Comparison of ENCODE assay signal across 9 cellular contexts in the genomic region with DNA sequence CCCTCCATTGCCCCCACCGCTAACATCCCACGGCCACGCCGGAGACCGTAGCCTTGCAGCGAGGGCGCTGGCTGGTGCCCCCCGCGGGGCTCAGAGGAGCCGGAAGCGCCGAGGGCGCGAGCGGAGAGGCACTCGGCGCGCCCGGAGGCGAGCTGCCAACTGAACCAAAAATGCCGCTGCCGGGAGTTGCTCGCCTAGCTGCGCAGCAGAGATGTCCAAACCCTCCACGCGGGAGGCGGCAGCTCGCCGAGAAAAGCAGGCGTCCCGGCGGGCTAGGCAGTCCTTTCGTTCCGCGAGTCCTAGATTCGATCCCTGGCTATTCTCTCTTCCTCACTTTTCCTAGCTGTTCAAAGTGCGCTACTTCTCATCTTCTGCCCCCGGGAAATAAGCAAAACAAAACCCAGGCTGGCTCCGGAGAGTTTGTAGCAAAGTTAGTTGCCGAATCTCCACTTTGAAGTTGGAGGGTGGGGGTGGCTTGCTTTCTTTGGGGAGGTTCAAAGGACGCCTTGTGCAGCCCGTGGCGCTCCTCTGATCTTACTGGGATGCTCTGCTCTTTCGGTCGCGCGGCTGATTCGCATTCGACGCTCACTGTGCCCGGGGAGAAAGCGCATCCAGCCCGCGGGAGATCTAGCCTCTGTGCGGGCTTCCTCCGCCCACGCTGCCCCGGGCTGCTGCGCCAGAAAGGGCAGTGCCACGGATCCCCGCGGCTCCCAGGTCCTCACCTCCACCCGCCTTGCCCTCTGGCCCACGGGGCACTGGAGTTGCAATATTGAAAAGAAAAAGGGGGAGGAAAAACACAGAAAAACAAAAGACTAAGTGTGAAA. TPM values are rescaled to one million over a fixed set of nuclear protein-coding genes. Genes with fewer than 3 reads are reported as not detected.
DNase-seq lines count a peak whose midpoint lies in the region; ATAC-seq, FAIRE-seq and TF ChIP-seq lines count a peak whose summit lies in the region.
"Had no signal": no experiment of that assay in that cellular context is flagged by ENCODE, and none has a peak within 500 bp of the region (broad histone marks: within the 10 kb centered on the region; RNA-seq: fewer than 3 reads in every experiment).

No MANE protein-coding gene starts in this region.

- ATAC-seq in stimulated activated naive CD8-positive, alpha-beta T cell treated with anti-CD3 and anti-CD28 coated beads, Interleukin-15, Interleukin-2, amounts not matched to agents 100 U/mL and 50 U/mL, for 24 hours, result no peak
- ATAC-seq in natural killer cell treated with Interleukin-12 subunit alpha and Interleukin-12 subunit beta and Interleukin-15 and Interleukin-18, amount 100 ng/mL, for 72 hours, result peak in 1 of 2 donors; percentile 8
- no peak for ATAC-seq in GM18870 (IDR thresholded peaks at IDR 0.05; ENCODE audit: unreplicated experiment)

- peaks cover 8 to 100% (median 35%) of the 10 kb centered on the region in 4 donors for H3K27me3 ChIP-seq in esophagus squamous epithelium

- H3K27me3 Mint-ChIP-seq in stimulated activated naive CD8-positive, alpha-beta T cell treated with anti-CD3 and anti-CD28 coated beads, Interleukin-15, Interleukin-2, amounts not matched to agents 100 ng/mL and 50 ng/mL, for 24 hours, result peaks cover 91% of the 10 kb centered on the region
- peaks cover 66 to 76% of the 10 kb centered on the region in 2 donors for H3K27me3 Mint-ChIP-seq in natural killer cell treated with Interleukin-12 subunit alpha and Interleukin-12 subunit beta and Interleukin-15 and Interleukin-18, amount 100 ng/mL, for 72 hours

- intact Hi-C loops in esophagus squamous epithelium (cut with DNase I), result no loop called here

- no peak overlapping the region for H3K27ac Mint-ChIP-seq in stimulated activated naive CD8-positive, alpha-beta T cell treated with anti-CD3 and anti-CD28 coated beads, Interleukin-15, Interleukin-2, amounts not matched to agents 100 ng/mL and 50 ng/mL, for 24 hours
- H3K27ac Mint-ChIP-seq in natural killer cell treated with Interleukin-12 subunit alpha and Interleukin-12 subunit beta and Interleukin-15 and Interleukin-18, amount 100 ng/mL, for 72 hours, result no peak overlapping the region

- peak overlapping the region; percentile 37 to 71 (median 60) for H3K4me3 ChIP-seq in esophagus squamous epithelium

- H3K9me3 Mint-ChIP-seq in stimulated activated naive CD8-positive, alpha-beta T cell treated with anti-CD3 and anti-CD28 coated beads, Interleukin-15, Interleukin-2, amounts not matched to agents 100 ng/mL and 50 ng/mL, for 24 hours, result peaks cover 12% of the 10 kb centered on the region
- H3K9me3 Mint-ChIP-seq in natural killer cell treated with Interleukin-12 subunit alpha and Interleukin-12 subunit beta and Interleukin-15 and Interleukin-18, amount 100 ng/mL, for 72 hours, result peaks cover 5% of the 10 kb centered on the region

- H3K4me1 ChIP-seq in esophagus squamous epithelium, result peaks cover 9 to 45% (median 22%) of the 10 kb centered on the region in 3 donors

- DNase-seq in stimulated activated naive CD8-positive, alpha-beta T cell treated with anti-CD3 and anti-CD28 coated beads, Interleukin-15, Interleukin-2, amounts not matched to agents 100 U/mL and 50 U/mL, for 24 hours, result no peak
- DNase-seq in SKM-1 treated with dmso at 0.1 percent for 144 hours (lab: John Stamatoyannopoulos, UW; ENCODE audit: unreplicated experiment) (peak; percentile 17), esophagus squamous epithelium (lab: John Stamatoyannopoulos, UW) (no peak), HTR-8/SVneo (ENCODE audit: insufficient read length, low spot score) (no peak)
- no peak for DNase-seq in natural killer cell treated with Interleukin-12 subunit alpha and Interleukin-12 subunit beta and Interleukin-15 and Interleukin-18, amount 100 ng/mL, for 72 hours (ENCODE audit: low spot score)
- DNase-seq in activated CD4-positive, CD25-positive, alpha-beta regulatory T cell treated with anti-CD3 and anti-CD28 coated beads, Interleukin-2, amount 50 U/mL, for 72 hours, result no peak

- 0% methylated on average over 7 to 15 of the region's 64 CpGs for WGBS in esophagus squamous epithelium, 2 donors

- peaks cover 3% of the 10 kb centered on the region for H3K36me3 Mint-ChIP-seq in stimulated activated naive CD8-positive, alpha-beta T cell treated with anti-CD3 and anti-CD28 coated beads, Interleukin-15, Interleukin-2, amounts not matched to agents 100 ng/mL and 50 ng/mL, for 24 hours (ENCODE audit: low read depth)
- H3K36me3 Mint-ChIP-seq in natural killer cell treated with Interleukin-12 subunit alpha and Interleukin-12 subunit beta and Interleukin-15 and Interleukin-18, amount 100 ng/mL, for 72 hours, result peaks cover 17% of the 10 kb centered on the region

- H3K9me3 ChIP-seq in esophagus squamous epithelium, result no peaks in the 10 kb centered on the region

- no peak for TF ChIP-seq POLR2A in esophagus squamous epithelium (IDR thresholded peaks at IDR 0.05)

- H3K4me3 Mint-ChIP-seq in stimulated activated naive CD8-positive, alpha-beta T cell treated with anti-CD3 and anti-CD28 coated beads, Interleukin-15, Interleukin-2, amounts not matched to agents 100 ng/mL and 50 ng/mL, for 24 hours, result peak overlapping the region; percentile 79
- peak overlapping the region; percentile 34 for H3K4me3 Mint-ChIP-seq in natural killer cell treated with Interleukin-12 subunit alpha and Interleukin-12 subunit beta and Interleukin-15 and Interleukin-18, amount 100 ng/mL, for 72 hours

- no peaks in the 10 kb centered on the region for H3K36me3 ChIP-seq in esophagus squamous epithelium

- no peak for FAIRE-seq in HTR-8/SVneo (lab: Jason Lieb, UNC)

- no peak for TF ChIP-seq CTCF in esophagus squamous epithelium (IDR thresholded peaks at IDR 0.05)

- H3K27ac ChIP-seq in esophagus squamous epithelium, result peak overlapping the region; percentile 76 to 92 (median 87)

- peaks cover 28% of the 10 kb centered on the region for H3K4me1 Mint-ChIP-seq in stimulated activated naive CD8-positive, alpha-beta T cell treated with anti-CD3 and anti-CD28 coated beads, Interleukin-15, Interleukin-2, amounts not matched to agents 100 ng/mL and 50 ng/mL, for 24 hours (ENCODE audit: low read depth)
- H3K4me1 Mint-ChIP-seq in natural killer cell treated with Interleukin-12 subunit alpha and Interleukin-12 subunit beta and Interleukin-15 and Interleukin-18, amount 100 ng/mL, for 72 hours (ENCODE audit: low read depth in 2 of 2), result peaks cover 0 to 17% of the 10 kb centered on the region in 2 donors

RNA-seq across cellular contexts. Expression of a gene that starts 0.7 kb away (rescaled TPM):
- 10 to 100 TPM in 1 of 4 donors, 1 to 10 TPM in 1, under 1 TPM in 2; 0.66 to 10.5 (median 2.0) TPM for total RNA-seq in esophagus squamous epithelium
- not detected for total RNA-seq in natural killer cell treated with Interleukin-12 subunit alpha and Interleukin-12 subunit beta and Interleukin-15 and Interleukin-18, amount 100 ng/mL, for 72 hours
- total RNA-seq: dermis microvascular lymphatic vessel endothelial cell had no signal
